In the genomic region with DNA sequence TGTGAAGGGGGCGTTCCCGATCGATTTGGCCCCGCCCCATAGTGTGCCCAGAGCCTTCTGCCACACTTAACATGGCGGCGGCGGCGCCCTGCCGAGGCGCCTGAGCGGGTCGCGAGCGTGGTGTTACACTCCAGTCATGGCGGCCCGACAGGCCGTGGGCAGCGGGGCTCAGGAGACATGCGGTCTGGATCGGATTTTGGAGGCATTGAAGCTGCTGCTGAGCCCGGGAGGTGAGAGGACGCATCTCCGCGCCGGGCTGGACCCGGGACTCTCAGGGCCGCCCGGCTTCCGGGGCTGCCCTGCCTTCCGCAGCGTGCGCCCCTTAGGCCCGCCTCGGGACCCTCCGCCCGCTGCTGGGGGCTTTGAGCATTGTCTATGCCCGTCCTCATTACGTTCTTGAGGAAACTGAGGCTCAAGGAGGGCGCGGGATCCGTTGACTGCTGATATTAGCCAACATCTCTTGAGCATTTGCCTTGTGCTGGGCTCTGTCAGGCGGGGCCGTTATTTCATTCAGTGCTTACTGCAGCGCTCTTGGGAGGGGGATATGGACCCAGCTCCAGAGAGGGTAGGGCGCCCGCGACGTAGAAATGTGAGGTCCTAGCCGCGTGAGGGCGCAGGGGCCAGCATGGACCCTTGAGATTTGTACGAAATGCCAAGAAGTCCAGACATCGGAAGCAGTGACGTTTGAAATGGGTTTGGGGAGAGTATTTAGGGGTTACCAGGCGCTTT, we compare ENCODE assay signal across 8 cellular contexts. TPM values are rescaled to one million over a fixed set of nuclear protein-coding genes. Genes with fewer than 3 reads are reported as not detected.
A peak's percentile ranks its signal among the peaks of the same experiment; 100 is the strongest.
DNase-seq lines count a peak whose midpoint lies in the region; ATAC-seq, FAIRE-seq and TF ChIP-seq lines count a peak whose summit lies in the region.

TSS of gene TANGO6 (plus strand) at position 50 of the 729 bp plus-strand sequence. CDS start at position 137, 87 bp downstream.

- H3K9me3 Mint-ChIP-seq in activated T-cell treated with anti-CD3 and anti-CD28 coated beads, Interleukin-2, amount 50 U/mL, for 72 hours = no peaks in the 10 kb centered on the region
- no peaks in the 10 kb centered on the region for H3K9me3 Mint-ChIP-seq in naive B cell
- no peaks in the 10 kb centered on the region for H3K9me3 Mint-ChIP-seq in stimulated activated naive B cell treated with anti-CD40 and anti-IgM and Interleukin-4, amounts not matched to agents 10 μg/mL and 1 μg/mL and 100 μg/mL, for 72 hours

- H3K27me3 Mint-ChIP-seq in activated T-cell treated with anti-CD3 and anti-CD28 coated beads, Interleukin-2, amount 50 U/mL, for 72 hours (ENCODE audit: low read depth) = no peaks in the 10 kb centered on the region
- H3K27me3 Mint-ChIP-seq in naive B cell = peaks cover 0 to 6% (median 0%) of the 10 kb centered on the region in 3 donors
- no peaks in the 10 kb centered on the region for H3K27me3 Mint-ChIP-seq in stimulated activated naive B cell treated with anti-CD40 and anti-IgM and Interleukin-4, amounts not matched to agents 10 μg/mL and 1 μg/mL and 100 μg/mL, for 72 hours

- no peaks in the 10 kb centered on the region for H3K36me3 ChIP-seq in KMS-11 (ENCODE audit: insufficient read depth)

- no peak within 1 kb of the TSS for H3K4me3 ChIP-seq in KMS-11 (IDR thresholded peaks at IDR 0.05; ENCODE audit: insufficient read depth, low read depth, low read length)

- peak within 1 kb of the TSS; percentile 91 for H3K27ac ChIP-seq in KMS-11

- peaks cover 44% of the 10 kb centered on the region for H3K4me1 Mint-ChIP-seq in activated T-cell treated with anti-CD3 and anti-CD28 coated beads, Interleukin-2, amount 50 U/mL, for 72 hours (ENCODE audit: low read depth)
- H3K4me1 Mint-ChIP-seq in naive B cell = peaks cover 21 to 35% (median 25%) of the 10 kb centered on the region in 3 donors
- H3K4me1 Mint-ChIP-seq in stimulated activated naive B cell treated with anti-CD40 and anti-IgM and Interleukin-4, amounts not matched to agents 10 μg/mL and 1 μg/mL and 100 μg/mL, for 72 hours = peaks cover 16 to 25% of the 10 kb centered on the region in 2 donors

- FAIRE-seq in RCC 7860 (lab: Jason Lieb, UNC) = no peak

- H3K4me3 Mint-ChIP-seq in activated T-cell treated with anti-CD3 and anti-CD28 coated beads, Interleukin-2, amount 50 U/mL, for 72 hours = peak within 1 kb of the TSS; percentile 95 to 98
- peak within 1 kb of the TSS; percentile 86 to 99 (median 94) for H3K4me3 Mint-ChIP-seq in naive B cell
- H3K4me3 Mint-ChIP-seq in stimulated activated naive B cell treated with anti-CD40 and anti-IgM and Interleukin-4, amounts not matched to agents 10 μg/mL and 1 μg/mL and 100 μg/mL, for 72 hours = peak within 1 kb of the TSS; percentile 90 to 97

- peaks cover 9% of the 10 kb centered on the region for H3K4me1 ChIP-seq in KMS-11 (ENCODE audit: low read depth, poor library complexity, severe bottlenecking)

- H3K79me2 ChIP-seq in KMS-11 (ENCODE audit: insufficient read depth, low read depth) = peaks cover 10% of the 10 kb centered on the region; the same call in 1 of the 2 replicates

- H3K4me2 ChIP-seq in KMS-11 = peak within 1 kb of the TSS; percentile 56

- peak within 1 kb of the TSS; percentile 97 for H2AFZ ChIP-seq in KMS-11 (ENCODE audit: low read depth)

- DNase-seq in DMS79 (lab: John Stamatoyannopoulos, UW) = peak; percentile 72
- DNase-seq in RCC 7860 (ENCODE audit: low spot score) = peak; percentile 54
- peak; percentile 92 to 93 for DNase-seq in activated T-cell treated with anti-CD3 and anti-CD28 coated beads, Interleukin-2, amount 50 U/mL, for 72 hours
- peak; percentile 72 for DNase-seq in fibroblast of gingiva (ENCODE audit: low read depth)
- DNase-seq in naive B cell = peak; percentile 87
- peak; percentile 89 for DNase-seq in stimulated activated naive B cell treated with anti-CD40 and anti-IgM and Interleukin-4, amounts not matched to agents 10 μg/mL and 1 μg/mL and 100 μg/mL, for 72 hours

- no peaks in the 10 kb centered on the region for H3K36me3 Mint-ChIP-seq in activated T-cell treated with anti-CD3 and anti-CD28 coated beads, Interleukin-2, amount 50 U/mL, for 72 hours (ENCODE audit: insufficient read depth in 2 of 2)
- H3K36me3 Mint-ChIP-seq in naive B cell = peaks cover 0 to 4% of the 10 kb centered on the region in 2 donors
- peaks cover 2 to 4% of the 10 kb centered on the region in 2 donors for H3K36me3 Mint-ChIP-seq in stimulated activated naive B cell treated with anti-CD40 and anti-IgM and Interleukin-4, amounts not matched to agents 10 μg/mL and 1 μg/mL and 100 μg/mL, for 72 hours

- H3K9ac ChIP-seq in KMS-11 = peak within 1 kb of the TSS; percentile 98

- peak within 1 kb of the TSS; percentile 95 for H3K27ac Mint-ChIP-seq in activated T-cell treated with anti-CD3 and anti-CD28 coated beads, Interleukin-2, amount 50 U/mL, for 72 hours
- H3K27ac Mint-ChIP-seq in naive B cell = peak within 1 kb of the TSS; percentile 53 to 95 (median 93)
- H3K27ac Mint-ChIP-seq in stimulated activated naive B cell treated with anti-CD40 and anti-IgM and Interleukin-4, amounts not matched to agents 10 μg/mL and 1 μg/mL and 100 μg/mL, for 72 hours = peak within 1 kb of the TSS; percentile 99

- no peaks in the 10 kb centered on the region for H3K27me3 ChIP-seq in KMS-11 (ENCODE audit: insufficient read depth, low read depth)

- H4K20me1 ChIP-seq in KMS-11 (ENCODE audit: insufficient read depth) = no peaks in the 10 kb centered on the region

- ATAC-seq in GM21737 (IDR thresholded peaks at IDR 0.05; ENCODE audit: unreplicated experiment) = peak; percentile 86
- ATAC-seq in activated T-cell treated with anti-CD3 and anti-CD28 coated beads, Interleukin-2, amount 50 U/mL, for 72 hours (replicated peaks in 1 of 2) = peak; percentile 92 to 93
- ATAC-seq in naive B cell (ENCODE audit: low read depth in 2 of 2) = peak; percentile 94 to 96
- ATAC-seq in stimulated activated naive B cell treated with anti-CD40 and anti-IgM and Interleukin-4, amounts not matched to agents 10 μg/mL and 1 μg/mL and 100 μg/mL, for 72 hours (replicated peaks) = peak; percentile 94 to 96

- peak; percentile 42; the same call in 1 of the 2 replicates for TF ChIP-seq CTCF in KMS-11 (conservative IDR thresholded peaks at IDR 0.05; ENCODE audit: low read depth, low read length)

RNA-seq across cellular contexts. Expression of gene TANGO6, which starts in this region (rescaled TPM):
- 10 to 100 TPM; 20.0 to 24.8 TPM for total RNA-seq in activated T-cell treated with anti-CD3 and anti-CD28 coated beads, Interleukin-2, amount 50 U/mL, for 72 hours
- polyA plus RNA-seq in naive B cell (ENCODE audit: low read depth in 6 of 6) = 10 to 100 TPM in 3 of 6 donors, 1 to 10 TPM in 3; 8.5 to 17.0 (median 10.8) TPM
